19 cellular contexts compared by ENCODE assay signal in the genomic region with DNA sequence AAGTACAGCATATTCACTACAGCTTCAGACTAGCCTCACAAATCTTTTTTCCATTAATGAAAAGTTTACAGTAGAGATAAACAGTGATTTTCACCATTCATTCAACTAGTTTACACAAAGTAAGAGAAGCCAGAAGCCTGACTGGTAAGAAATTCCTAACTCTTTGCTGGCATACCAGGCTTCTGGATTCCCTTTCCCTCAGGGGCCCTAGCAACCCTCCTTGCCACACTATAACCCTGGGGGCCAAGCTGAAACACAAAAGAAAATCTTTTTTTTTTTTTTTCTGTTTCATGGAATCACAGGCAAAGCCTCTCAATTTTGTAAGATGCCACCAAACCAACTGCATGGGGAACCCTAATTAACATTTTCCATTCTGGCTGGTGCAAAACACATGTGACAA. TPM values are rescaled to one million over a fixed set of nuclear protein-coding genes. Genes with fewer than 3 reads are reported as not detected.
DNase-seq lines count a peak whose midpoint lies in the region; ATAC-seq and TF ChIP-seq lines count a peak whose summit lies in the region.
"Had no signal": no experiment of that assay in that cellular context is flagged by ENCODE, and none has a peak within 500 bp of the region (broad histone marks: within the 10 kb centered on the region; RNA-seq: fewer than 3 reads in every experiment).

No MANE protein-coding gene starts in this region.

- H3K4me3 Mint-ChIP-seq in MCF 10A (ENCODE audit: unreplicated experiment) = no peak overlapping the region
- H3K4me3 Mint-ChIP-seq: B cell; CD4-positive, alpha-beta T cell; CD8-positive, alpha-beta T cell had no signal

- H3K36me3 Mint-ChIP-seq in MCF 10A (ENCODE audit: insufficient read depth, unreplicated experiment) = no peaks in the 10 kb centered on the region
- H3K36me3 Mint-ChIP-seq: CD8-positive, alpha-beta T cell had no signal

- H3K27me3 Mint-ChIP-seq in MCF 10A (ENCODE audit: insufficient read depth, unreplicated experiment) = no peaks in the 10 kb centered on the region

- peaks cover 4% of the 10 kb centered on the region for H3F3A ChIP-seq in smooth muscle cell (ENCODE audit: low read depth)

- no peak overlapping the region for H3K4me2 ChIP-seq in mammary epithelial cell (ENCODE audit: insufficient read depth, low read depth, low read length)
- H3K4me2 ChIP-seq in hepatocyte = peak overlapping the region; percentile 1
- H3K4me2 ChIP-seq in smooth muscle cell = peak overlapping the region; percentile 35
- H3K4me2 ChIP-seq: A549; BLaER1 treated with 17β-estradiol and CSF1 and Interleukin-3, amounts not matched to agents 10 nM and 100 nM had no signal

- CTCF ChIA-PET in MCF 10A (lab: Yijun Ruan, JAX) = interaction anchor here (1.1 kb wide), 1 partner anchor 12 kb away, joined by 3 read pairs; no protein-coding TSS in a partner anchor
- CTCF ChIA-PET in mammary epithelial cell (lab: Charles Lee; ENCODE audit: low non-redundant PET) = interaction anchor here (0.7 kb wide), 1 partner anchor 23 kb away, joined by 4 read pairs; no protein-coding TSS in a partner anchor

- H3K9me3 Mint-ChIP-seq in MCF 10A (ENCODE audit: unreplicated experiment) = peaks cover 26% of the 10 kb centered on the region

- H3K79me2 ChIP-seq in mammary epithelial cell (ENCODE audit: insufficient read depth, low read length) (no peaks in the 10 kb centered on the region), hepatocyte (no peaks in the 10 kb centered on the region), smooth muscle cell (ENCODE audit: low read depth) (no peaks in the 10 kb centered on the region)

- H3K27ac ChIP-seq in mammary epithelial cell (ENCODE audit: insufficient read depth, low read depth, low read length) (no peak overlapping the region), hepatocyte (peak overlapping the region; percentile 19), smooth muscle cell (ENCODE audit: low read depth) (peak overlapping the region; percentile 20)
- H3K27ac ChIP-seq: 22Rv1; A549; BLaER1 treated with 17β-estradiol and CSF1 and Interleukin-3, amounts not matched to agents 10 nM and 100 nM; C4-2B had no signal

- H3K9me3 ChIP-seq in mammary epithelial cell (replicated peaks; ENCODE audit: insufficient read depth, low read length) = no peaks in the 10 kb centered on the region
- H3K9me3 ChIP-seq in hepatocyte (ENCODE audit: low read depth) = no peaks in the 10 kb centered on the region
- no peaks in the 10 kb centered on the region for H3K9me3 ChIP-seq in smooth muscle cell (replicated peaks; ENCODE audit: low read depth)
- H3K9me3 ChIP-seq: A549, Caco-2 had no signal

- POLR2A ChIA-PET in MCF 10A (lab: Yijun Ruan, JAX) = no interaction called here

- TF ChIP-seq CTCF in MCF 10A (IDR thresholded peaks at IDR 0.05; ENCODE audit: unreplicated experiment) = no peak
- no peak for TF ChIP-seq CTCF in mammary epithelial cell (conservative IDR thresholded peaks at IDR 0.05 in 1 of 2, IDR thresholded peaks at IDR 0.05 in 1 of 2; ENCODE audit: extremely low read depth in 1 of 2, insufficient read depth in 1 of 2, low read depth in 1 of 2, low read length in 2 of 2)
- no peak for TF ChIP-seq CTCF in hepatocyte (IDR thresholded peaks at IDR 0.05; ENCODE audit: poor library complexity)
- TF ChIP-seq CTCF in smooth muscle cell (IDR thresholded peaks at IDR 0.05; ENCODE audit: borderline replicate concordance, insufficient read depth, poor library complexity, severe bottlenecking) = no peak

- no peaks in the 10 kb centered on the region for H3K27me3 ChIP-seq in mammary epithelial cell (ENCODE audit: insufficient read depth, low read length)
- no peaks in the 10 kb centered on the region for H3K27me3 ChIP-seq in hepatocyte
- no peaks in the 10 kb centered on the region for H3K27me3 ChIP-seq in smooth muscle cell (ENCODE audit: low read depth)
- H3K27me3 ChIP-seq: BLaER1 treated with 17β-estradiol and CSF1 and Interleukin-3, amounts not matched to agents 10 nM and 100 nM had no signal

- peak overlapping the region; percentile 8 for H3K27ac Mint-ChIP-seq in MCF 10A (ENCODE audit: low read depth, unreplicated experiment)
- H3K27ac Mint-ChIP-seq: B cell; CD4-positive, alpha-beta T cell; CD8-positive, alpha-beta T cell had no signal

- H3K4me3 ChIP-seq in mammary epithelial cell (replicated peaks in 1 of 3; ENCODE audit: insufficient read depth in 1 of 3, low read depth in 2 of 3, low read length in 3 of 3) = no peak overlapping the region
- H3K4me3 ChIP-seq in hepatocyte = no peak overlapping the region
- no peak overlapping the region for H3K4me3 ChIP-seq in smooth muscle cell
- H3K4me3 ChIP-seq: A549; BLaER1 treated with 17β-estradiol and CSF1 and Interleukin-3, amounts not matched to agents 10 nM and 100 nM; GM12878 had no signal

- H3K4me1 ChIP-seq in mammary epithelial cell (ENCODE audit: insufficient read depth, low read length) (no peaks in the 10 kb centered on the region), hepatocyte (ENCODE audit: insufficient read depth) (peaks cover 5% of the 10 kb centered on the region), smooth muscle cell (ENCODE audit: low read depth) (no peaks in the 10 kb centered on the region)
- H3K4me1 ChIP-seq: A549; BLaER1 treated with 17β-estradiol and CSF1 and Interleukin-3, amounts not matched to agents 10 nM and 100 nM; Caco-2 had no signal

- BruUV-seq in MCF 10A (replicated peaks; lab: Mats Ljungman, UMichigan) (no TSS peak), mammary epithelial cell (replicated peaks; lab: Mats Ljungman, UMichigan) (no TSS peak)

- H3K9ac ChIP-seq in mammary epithelial cell (ENCODE audit: insufficient read depth, low read length) (no peak overlapping the region), smooth muscle cell (ENCODE audit: low read depth) (no peak overlapping the region)
- H3K9ac ChIP-seq: BLaER1 treated with 17β-estradiol and CSF1 and Interleukin-3, amounts not matched to agents 10 nM and 100 nM had no signal

- no peaks in the 10 kb centered on the region for H3K4me1 Mint-ChIP-seq in MCF 10A (ENCODE audit: insufficient read depth, unreplicated experiment)
- H3K4me1 Mint-ChIP-seq: B cell had no signal

- H2AFZ ChIP-seq in mammary epithelial cell (ENCODE audit: low read depth, low read length) (no peak overlapping the region), hepatocyte (no peak overlapping the region), smooth muscle cell (ENCODE audit: low read depth) (no peak overlapping the region)

- H3K36me3 ChIP-seq in mammary epithelial cell (ENCODE audit: insufficient read depth, low read length) (no peaks in the 10 kb centered on the region), hepatocyte (replicated peaks; ENCODE audit: insufficient read depth, low read depth) (no peaks in the 10 kb centered on the region), smooth muscle cell (ENCODE audit: low read depth) (no peaks in the 10 kb centered on the region)
- H3K36me3 ChIP-seq: BLaER1 treated with 17β-estradiol and CSF1 and Interleukin-3, amounts not matched to agents 10 nM and 100 nM had no signal

- ATAC-seq in HG02642 (IDR thresholded peaks at IDR 0.05; ENCODE audit: poor library complexity, unreplicated experiment) (no peak), GM21786 (IDR thresholded peaks at IDR 0.05; ENCODE audit: unreplicated experiment) (no peak)
- ATAC-seq: A549; CD8-positive, alpha-beta T cell; GM12878 had no signal

- DNase-seq in MCF 10A (ENCODE audit: unreplicated experiment) (no peak), mammary epithelial cell (no peak), hepatocyte (ENCODE audit: low spot score) (no peak), smooth muscle cell (lab: John Stamatoyannopoulos, UW; ENCODE audit: unreplicated experiment) (no peak)
- DNase-seq: AML-193; Caco-2; Calu3; CD4-positive, alpha-beta T cell; CD8-positive, alpha-beta T cell; DMS79 treated with DMSO at 0.1 percent for 48 hours; GF-D8 had no signal

- H4K20me1 ChIP-seq in mammary epithelial cell (ENCODE audit: insufficient read depth, low read length) (no peaks in the 10 kb centered on the region), hepatocyte (ENCODE audit: insufficient read depth, poor library complexity, severe bottlenecking) (no peaks in the 10 kb centered on the region), smooth muscle cell (ENCODE audit: low read depth) (no peaks in the 10 kb centered on the region)
- H4K20me1 ChIP-seq: BLaER1 treated with 17β-estradiol and CSF1 and Interleukin-3, amounts not matched to agents 10 nM and 100 nM had no signal

- intact Hi-C loops in MCF 10A (cut with micrococcal nuclease) = no loop called here
- intact Hi-C loops in mammary epithelial cell (cut with micrococcal nuclease) = no loop called here

- H3K9me2 ChIP-seq in hepatocyte (replicated peaks; ENCODE audit: insufficient read depth) = no peaks in the 10 kb centered on the region

- in situ Hi-C loops in mammary epithelial cell (cut with MboI; ENCODE audit: low sequenced_read_pairs in 2 of 2) = no loop called here

- dilution Hi-C loops in mammary epithelial cell (cut with HindIII; ENCODE audit: low sequenced_read_pairs) = no loop called here

RNA-seq across cellular contexts. Expression of a gene that starts 28.9 kb away (rescaled TPM):
- total RNA-seq in MCF 10A (2022) = 18.7 and 36.5 TPM in 2 replicates
- 10 to 100 TPM; 25.0 to 38.1 TPM for total RNA-seq in mammary epithelial cell
- 25.2 TPM for polyA plus RNA-seq in mammary epithelial cell
- polyA minus RNA-seq in mammary epithelial cell = 5.1 TPM
- total RNA-seq in hepatocyte = 129 and 146 TPM in 2 replicates
- polyA plus RNA-seq in hepatocyte = 266 and 319 TPM in 2 replicates
- 75.4 and 94.2 TPM in 2 replicates for total RNA-seq in smooth muscle cell
- 108 and 124 TPM in 2 replicates for polyA plus RNA-seq in smooth muscle cell
